Comparison of ENCODE assay signal across 8 cellular contexts in the genomic region with DNA sequence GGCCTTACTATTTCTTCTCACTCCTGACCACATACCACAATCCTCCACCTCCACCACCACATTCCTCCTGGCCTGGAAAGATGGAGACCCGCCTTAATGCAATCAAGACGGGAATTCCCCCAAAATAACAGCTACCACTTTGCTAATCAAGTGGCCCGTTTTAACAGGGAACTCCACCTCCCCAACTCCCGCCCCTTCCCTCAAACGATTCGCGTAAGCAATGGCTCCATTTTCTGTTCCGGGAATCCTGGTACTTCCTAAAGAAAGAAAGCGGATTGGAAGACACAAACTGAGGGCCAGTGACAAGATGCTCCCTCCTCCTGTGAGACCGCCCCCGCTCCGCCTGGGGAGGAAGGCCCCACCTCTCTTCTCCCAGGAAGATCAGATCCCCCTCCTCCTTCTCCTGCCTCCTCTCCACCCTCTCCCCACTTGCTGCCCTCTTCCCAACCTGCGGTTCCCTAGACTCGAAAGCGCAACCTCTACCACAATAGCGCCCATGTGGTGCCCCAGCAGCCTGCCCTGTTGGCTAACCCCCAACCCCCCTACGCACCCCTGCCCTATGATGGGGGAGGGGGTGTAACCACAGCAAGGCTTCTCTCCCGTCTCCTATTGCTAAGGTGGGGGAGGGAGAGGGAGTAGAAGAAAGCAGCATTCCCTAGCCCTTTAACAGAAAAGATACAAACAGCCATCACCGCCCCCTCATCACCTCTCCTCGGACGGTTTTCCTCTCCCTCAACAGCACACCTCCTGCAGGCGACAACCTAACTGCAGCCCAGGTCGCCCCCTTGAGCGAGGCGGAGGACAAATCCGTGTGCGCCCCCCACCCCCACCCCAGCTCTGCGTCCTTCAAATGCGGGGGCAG. TPM values are rescaled to one million over a fixed set of nuclear protein-coding genes. Genes with fewer than 3 reads are reported as not detected.
DNase-seq lines count a peak whose midpoint lies in the region; ATAC-seq and TF ChIP-seq lines count a peak whose summit lies in the region.

No MANE protein-coding gene starts in this region.

- H3K9me3 Mint-ChIP-seq in activated CD8-positive, alpha-beta T cell treated with anti-CD3 and anti-CD28 coated beads for 36 hours: no peaks in the 10 kb centered on the region

- H3K27ac Mint-ChIP-seq in activated CD8-positive, alpha-beta T cell treated with anti-CD3 and anti-CD28 coated beads for 36 hours: peak overlapping the region; percentile 87

- peak; percentile 31 for DNase-seq in SKM-1 treated with dmso at 0.1 percent for 144 hours (lab: John Stamatoyannopoulos, UW; ENCODE audit: unreplicated experiment)
- DNase-seq in SKM-1 (lab: John Stamatoyannopoulos, UW; ENCODE audit: unreplicated experiment): no peak
- peak; percentile 92 for DNase-seq in NCI-H2227 (lab: John Stamatoyannopoulos, UW; ENCODE audit: unreplicated experiment)
- peak; percentile 52 for DNase-seq in activated CD8-positive, alpha-beta T cell treated with anti-CD3 and anti-CD28 coated beads for 36 hours
- DNase-seq in fibroblast of pulmonary artery (ENCODE audit: low read depth): peak; percentile 98
- DNase-seq in ureter (ENCODE audit: low spot score): peak; percentile 86

- H3K4me1 ChIP-seq in muscle layer of duodenum (ENCODE audit: control insufficient read depth in 1 of 2, insufficient read depth in 2 of 2, low read length in 2 of 2): peaks cover 9% of the 10 kb centered on the region in 2 donors

- CTCF ChIA-PET in activated CD8-positive, alpha-beta T cell treated with anti-CD3 and anti-CD28 coated beads for 36 hours (lab: Charles Lee): interaction anchor here (0.6 to 51.8 kb wide), 19 partner anchors 8 to 142 kb away, joined by 3 to 896 read pairs (median 5); partner anchors contain the start of genes DDN, FKBP11, RHEBL1 and WNT1

- peaks cover 7% of the 10 kb centered on the region for H3K27me3 Mint-ChIP-seq in activated CD8-positive, alpha-beta T cell treated with anti-CD3 and anti-CD28 coated beads for 36 hours

- POLR2A ChIA-PET in activated CD8-positive, alpha-beta T cell treated with anti-CD3 and anti-CD28 coated beads for 36 hours (lab: Charles Lee): interaction anchor here (0.8 to 2.1 kb wide), 10 partner anchors 12 to 286 kb away, joined by 3 to 11 read pairs (median 4); partner anchors contain the start of genes DDX23, FKBP11 and WNT10B

- no peaks in the 10 kb centered on the region for H3K9me3 ChIP-seq in muscle layer of duodenum (ENCODE audit: control insufficient read depth in 1 of 2, low read length in 2 of 2)

- H3K4me3 ChIP-seq in fibroblast of pulmonary artery (replicated peaks; ENCODE audit: low read depth, low read length): peak overlapping the region; percentile 97
- H3K4me3 ChIP-seq in muscle layer of duodenum (ENCODE audit: low read depth in 1 of 2, low read length in 2 of 2): peak overlapping the region; percentile 82 to 86

- no peak for TF ChIP-seq CTCF in activated CD8-positive, alpha-beta T cell treated with anti-CD3 and anti-CD28 coated beads for 36 hours (IDR thresholded peaks at IDR 0.05)
- TF ChIP-seq CTCF in fibroblast of pulmonary artery (IDR thresholded peaks at IDR 0.05; ENCODE audit: low read length, missing control alignments): no peak

- intact Hi-C loops in activated CD8-positive, alpha-beta T cell treated with anti-CD3 and anti-CD28 coated beads for 36 hours (cut with micrococcal nuclease): no loop called here

- H3K27ac ChIP-seq in muscle layer of duodenum (ENCODE audit: low read length): peak overlapping the region; percentile 87

- no peaks in the 10 kb centered on the region for H3K27me3 ChIP-seq in muscle layer of duodenum (ENCODE audit: low read depth, low read length)

- peaks cover 1% of the 10 kb centered on the region for H3K36me3 Mint-ChIP-seq in activated CD8-positive, alpha-beta T cell treated with anti-CD3 and anti-CD28 coated beads for 36 hours (ENCODE audit: low read depth)

- peaks cover 0 to 8% of the 10 kb centered on the region in 2 donors for H3K36me3 ChIP-seq in muscle layer of duodenum (ENCODE audit: control insufficient read depth in 1 of 2, insufficient read depth in 2 of 2, low read length in 2 of 2)

- peak; percentile 24 for ATAC-seq in HG02884 (IDR thresholded peaks at IDR 0.05; ENCODE audit: unreplicated experiment)
- peak; percentile 51 for ATAC-seq in activated CD8-positive, alpha-beta T cell treated with anti-CD3 and anti-CD28 coated beads for 36 hours

- peak overlapping the region; percentile 96 for H3K4me3 Mint-ChIP-seq in activated CD8-positive, alpha-beta T cell treated with anti-CD3 and anti-CD28 coated beads for 36 hours

- H3K4me1 Mint-ChIP-seq in activated CD8-positive, alpha-beta T cell treated with anti-CD3 and anti-CD28 coated beads for 36 hours (ENCODE audit: low read depth): peaks cover 25% of the 10 kb centered on the region

RNA-seq across cellular contexts. Expression of gene ARF3, which starts 0.8 kb away (rescaled TPM):
- total RNA-seq in activated CD8-positive, alpha-beta T cell treated with anti-CD3 and anti-CD28 coated beads for 36 hours: 10 to 100 TPM; 58.3 to 67.6 TPM
- total RNA-seq in ureter: 164 TPM

RNA-seq across cellular contexts. Expression of gene WNT10B, which starts 15.0 kb away (rescaled TPM):
- total RNA-seq in activated CD8-positive, alpha-beta T cell treated with anti-CD3 and anti-CD28 coated beads for 36 hours: under 1 TPM; 0.72 to 0.92 TPM
- total RNA-seq in ureter: 2.0 TPM

RNA-seq across cellular contexts. Expression of gene WNT1, which starts 21.6 kb away (rescaled TPM):
- not detected for total RNA-seq in activated CD8-positive, alpha-beta T cell treated with anti-CD3 and anti-CD28 coated beads for 36 hours
- total RNA-seq in ureter: not detected

RNA-seq across cellular contexts. Expression of gene FKBP11, which starts 31.2 kb away (rescaled TPM):
- total RNA-seq in activated CD8-positive, alpha-beta T cell treated with anti-CD3 and anti-CD28 coated beads for 36 hours: 100 to 1,000 TPM in 1 of 2 experiments, 10 to 100 TPM in 1; 96.2 to 100 TPM
- 24.9 TPM for total RNA-seq in ureter

RNA-seq across cellular contexts. Expression of gene DDN, which starts 42.7 kb away (rescaled TPM):
- 1 to 10 TPM in 1 of 2 experiments, under 1 TPM in 1; 0.72 to 1.2 TPM for total RNA-seq in activated CD8-positive, alpha-beta T cell treated with anti-CD3 and anti-CD28 coated beads for 36 hours
- total RNA-seq in ureter: 0.10 TPM
